Comparison of ENCODE assay signal across 20 cellular contexts in the genomic region with DNA sequence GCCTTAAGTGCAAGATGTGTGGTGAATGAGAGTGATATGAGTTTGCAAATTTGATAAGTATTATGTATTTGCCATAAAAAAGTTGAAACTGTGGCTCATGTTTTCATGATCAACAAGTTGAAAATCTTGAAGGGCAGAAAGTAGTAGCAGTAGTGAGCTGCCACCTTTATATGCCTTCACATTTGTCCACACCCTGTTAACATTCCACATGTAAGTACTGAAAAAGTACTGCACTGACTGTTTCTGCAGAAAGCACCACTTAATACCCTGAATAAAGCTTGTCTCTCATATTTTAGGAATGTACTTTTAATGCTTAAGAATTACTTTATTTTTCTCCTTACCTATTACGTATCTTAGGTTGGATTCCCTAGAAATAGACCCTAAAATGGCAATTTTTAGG. TPM values are rescaled to one million over a fixed set of nuclear protein-coding genes. Genes with fewer than 3 reads are reported as not detected.
A peak's percentile ranks its signal among the peaks of the same experiment; 100 is the strongest.
DNase-seq lines count a peak whose midpoint lies in the region; ATAC-seq, FAIRE-seq and TF ChIP-seq lines count a peak whose summit lies in the region.
"Had no signal": no experiment of that assay in that cellular context is flagged by ENCODE, and none has a peak within 500 bp of the region (broad histone marks: within the 10 kb centered on the region; RNA-seq: fewer than 3 reads in every experiment).

No MANE protein-coding gene starts in this region.

- H3K27ac ChIP-seq in A549 (no peak overlapping the region), mammary epithelial cell (ENCODE audit: insufficient read depth, low read depth, low read length) (peak overlapping the region; percentile 100), left lung (no peak overlapping the region), upper lobe of right lung (no peak overlapping the region)

- ATAC-seq in A549 = no peak
- peak; percentile 88 for ATAC-seq in left lung
- ATAC-seq in upper lobe of right lung = peak; percentile 76
- ATAC-seq in HG03457 (IDR thresholded peaks at IDR 0.05; ENCODE audit: unreplicated experiment) = no peak
- ATAC-seq: CD8-positive, alpha-beta T cell had no signal

- in situ Hi-C loops in mammary epithelial cell (cut with MboI; ENCODE audit: low sequenced_read_pairs in 2 of 2) = no loop called here

- TF ChIP-seq POLR2A in A549 (IDR thresholded peaks at IDR 0.05; ENCODE audit: low read length) = no peak

- WGBS in A549 (ENCODE audit: missing lambda C conversion rate) = 66% methylated on average over 1 of the region's 1 CpG
- WGBS in mammary epithelial cell (ENCODE audit: low coverage, missing lambda C conversion rate) = 78% methylated on average over 1 of the region's 1 CpG

- dilution Hi-C loops in mammary epithelial cell (cut with HindIII; ENCODE audit: low sequenced_read_pairs) = no loop called here

- intact Hi-C loops in mammary epithelial cell (cut with micrococcal nuclease) = no loop called here
- intact Hi-C loops in left lung (cut with DNase I) = no loop called here
- intact Hi-C loops in upper lobe of right lung (cut with DNase I) = no loop called here

- no peaks in the 10 kb centered on the region for H3K79me2 ChIP-seq in mammary epithelial cell (ENCODE audit: insufficient read depth, low read length)

- POLR2A ChIA-PET in A549 (lab: Yijun Ruan, JAX) = no interaction called here

- TF ChIP-seq EP300 in A549 (IDR thresholded peaks at IDR 0.05) = no peak

- TF ChIP-seq RAD21 in A549 (conservative IDR thresholded peaks at IDR 0.05 in 1 of 2, IDR thresholded peaks at IDR 0.05 in 1 of 2) = no peak

- CTCF ChIA-PET in A549 (lab: Yijun Ruan, JAX) (interaction anchor here (1.2 kb wide), 1 partner anchor 102 kb away, joined by 3 read pairs; no protein-coding TSS in a partner anchor), mammary epithelial cell (lab: Charles Lee; ENCODE audit: low non-redundant PET) (no interaction called here)

- no peak overlapping the region for H3K9ac ChIP-seq in mammary epithelial cell (ENCODE audit: insufficient read depth, low read length)

- no peaks in the 10 kb centered on the region for H3K9me3 ChIP-seq in A549
- H3K9me3 ChIP-seq in mammary epithelial cell (replicated peaks; ENCODE audit: insufficient read depth, low read length) = no peaks in the 10 kb centered on the region
- H3K9me3 ChIP-seq in left lung = peaks cover 0 to 3% of the 10 kb centered on the region in 2 donors
- no peaks in the 10 kb centered on the region for H3K9me3 ChIP-seq in upper lobe of right lung
- H3K9me3 ChIP-seq: Caco-2, HAP-1 had no signal

- H3K4me3 ChIP-seq in A549 (no peak overlapping the region), mammary epithelial cell (replicated peaks in 1 of 3; ENCODE audit: insufficient read depth in 1 of 3, low read depth in 2 of 3, low read length in 3 of 3) (no peak overlapping the region), left lung (no peak overlapping the region), upper lobe of right lung (no peak overlapping the region)
- H3K4me3 ChIP-seq: HAP-1 had no signal

- H3K4me1 ChIP-seq in A549 = peaks cover 11% of the 10 kb centered on the region; the same call in 1 of the 3 replicates
- H3K4me1 ChIP-seq in mammary epithelial cell (ENCODE audit: insufficient read depth, low read length) = peaks cover 47% of the 10 kb centered on the region
- H3K4me1 ChIP-seq in left lung = no peaks in the 10 kb centered on the region
- no peaks in the 10 kb centered on the region for H3K4me1 ChIP-seq in upper lobe of right lung
- H3K4me1 ChIP-seq: Caco-2, HAP-1 had no signal

- DNase-seq in A549 (ENCODE audit: low read depth in 1 of 2, low spot score in 1 of 2) (no peak), mammary epithelial cell (no peak), left lung (no peak), upper lobe of right lung (no peak), RPMI8226 (no peak)
- no peak for DNase-seq in stimulated activated naive CD4-positive, alpha-beta T cell (lab: John Stamatoyannopoulos, UW)
- DNase-seq: 8988T; C1 segment of cervical spinal cord; Caco-2; CD8-positive, alpha-beta T cell; DMS153; DND-41; GOT3; HFFc6 had no signal

- H2AFZ ChIP-seq in mammary epithelial cell (ENCODE audit: low read depth, low read length) = peak overlapping the region; percentile 53

- H3K4me2 ChIP-seq in A549 (no peak overlapping the region), mammary epithelial cell (ENCODE audit: insufficient read depth, low read depth, low read length) (no peak overlapping the region)

- peak; percentile 90 for FAIRE-seq in A549 (lab: Jason Lieb, UNC)
- FAIRE-seq: G401.6, GM12892, H54 had no signal

- no TSS peak for BruUV-seq in mammary epithelial cell (replicated peaks; lab: Mats Ljungman, UMichigan)

- H3K36me3 ChIP-seq in mammary epithelial cell (ENCODE audit: insufficient read depth, low read length) (no peaks in the 10 kb centered on the region), left lung (no peaks in the 10 kb centered on the region), upper lobe of right lung (no peaks in the 10 kb centered on the region)
- H3K36me3 ChIP-seq: HAP-1 had no signal

- no peaks in the 10 kb centered on the region for H4K20me1 ChIP-seq in mammary epithelial cell (ENCODE audit: insufficient read depth, low read length)

- TF ChIP-seq CTCF in A549 (IDR thresholded peaks at IDR 0.05) = no peak
- no peak for TF ChIP-seq CTCF in mammary epithelial cell (conservative IDR thresholded peaks at IDR 0.05 in 1 of 2, IDR thresholded peaks at IDR 0.05 in 1 of 2; ENCODE audit: extremely low read depth in 1 of 2, insufficient read depth in 1 of 2, low read depth in 1 of 2, low read length in 2 of 2)
- TF ChIP-seq CTCF in left lung (IDR thresholded peaks at IDR 0.05) = no peak
- TF ChIP-seq CTCF in upper lobe of right lung (IDR thresholded peaks at IDR 0.05) = no peak

- no peaks in the 10 kb centered on the region for H3K27me3 ChIP-seq in mammary epithelial cell (ENCODE audit: insufficient read depth, low read length)
- no peaks in the 10 kb centered on the region for H3K27me3 ChIP-seq in left lung
- no peaks in the 10 kb centered on the region for H3K27me3 ChIP-seq in upper lobe of right lung

TF ChIP-seq in A549, 52 proteins besides CTCF, POLR2A, EP300 and RAD21:
- no peak for TF ChIP-seq KDM1A (IDR thresholded peaks at IDR 0.05; ENCODE audit: low read depth)
- TF ChIP-seq POLR2AphosphoS2 (conservative IDR thresholded peaks at IDR 0.05; ENCODE audit: low read length) = no peak
- TF ChIP-seq RCOR1 (IDR thresholded peaks at IDR 0.05; ENCODE audit: low read depth, low read length) = no peak
- no peak for TF ChIP-seq HOXB5 (CRISPR knock-in tag; IDR thresholded peaks at IDR 0.05)
- no peak for TF ChIP-seq PHF8 (IDR thresholded peaks at IDR 0.05; ENCODE audit: borderline replicate concordance, low read depth)
- TF ChIP-seq, protein P1, sequence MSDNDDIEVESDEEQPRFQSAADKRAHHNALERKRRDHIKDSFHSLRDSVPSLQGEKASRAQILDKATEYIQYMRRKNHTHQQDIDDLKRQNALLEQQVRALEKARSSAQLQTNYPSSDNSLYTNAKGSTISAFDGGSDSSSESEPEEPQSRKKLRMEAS (IDR thresholded peaks at IDR 0.05) = no peak
- TF ChIP-seq EHMT2 (IDR thresholded peaks at IDR 0.05; ENCODE audit: low read depth) = no peak
- TF ChIP-seq SREBF2 (IDR thresholded peaks at IDR 0.05) = no peak
- no peak for TF ChIP-seq NPAS2 (CRISPR knock-in tag; IDR thresholded peaks at IDR 0.05; ENCODE audit: borderline replicate concordance)
- no peak for TF ChIP-seq CEBPB (IDR thresholded peaks at IDR 0.05)
- TF ChIP-seq ZFP36 (IDR thresholded peaks at IDR 0.05; ENCODE audit: borderline replicate concordance, partially characterized antibody) = no peak
- TF ChIP-seq CBX2 (IDR thresholded peaks at IDR 0.05; ENCODE audit: borderline replicate concordance, low read depth) = no peak
- TF ChIP-seq HOXB13 (CRISPR knock-in tag; IDR thresholded peaks at IDR 0.05; ENCODE audit: low read depth) = no peak
- TF ChIP-seq CHD2 (IDR thresholded peaks at IDR 0.05; ENCODE audit: low read length, partially characterized antibody) = no peak
- TF ChIP-seq, protein P2, sequence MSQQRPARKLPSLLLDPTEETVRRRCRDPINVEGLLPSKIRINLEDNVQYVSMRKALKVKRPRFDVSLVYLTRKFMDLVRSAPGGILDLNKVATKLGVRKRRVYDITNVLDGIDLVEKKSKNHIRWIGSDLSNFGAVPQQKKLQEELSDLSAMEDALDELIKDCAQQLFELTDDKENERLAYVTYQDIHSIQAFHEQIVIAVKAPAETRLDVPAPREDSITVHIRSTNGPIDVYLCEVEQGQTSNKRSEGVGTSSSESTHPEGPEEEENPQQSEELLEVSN (IDR thresholded peaks at IDR 0.05; ENCODE audit: borderline replicate concordance, low read depth) = no peak
- TF ChIP-seq HOXA7 (CRISPR knock-in tag; IDR thresholded peaks at IDR 0.05) = no peak
- TF ChIP-seq, protein P3, sequence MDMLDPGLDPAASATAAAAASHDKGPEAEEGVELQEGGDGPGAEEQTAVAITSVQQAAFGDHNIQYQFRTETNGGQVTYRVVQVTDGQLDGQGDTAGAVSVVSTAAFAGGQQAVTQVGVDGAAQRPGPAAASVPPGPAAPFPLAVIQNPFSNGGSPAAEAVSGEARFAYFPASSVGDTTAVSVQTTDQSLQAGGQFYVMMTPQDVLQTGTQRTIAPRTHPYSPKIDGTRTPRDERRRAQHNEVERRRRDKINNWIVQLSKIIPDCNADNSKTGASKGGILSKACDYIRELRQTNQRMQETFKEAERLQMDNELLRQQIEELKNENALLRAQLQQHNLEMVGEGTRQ (IDR thresholded peaks at IDR 0.05) = no peak

RNA-seq across cellular contexts. Expression of a gene that starts 45.9 kb away (rescaled TPM):
- polyA plus RNA-seq in A549 (2011; rRNA removed) (28.7 and 35.1 TPM in 2 replicates), A549 (2017; fragmentation: RNase III; extraction: RNeasy Plus Mini Kit Qiagen cat#74134 plus additional on column Dnase treatment) (2.6 to 3.8 TPM (median 3.4 TPM) in 3 replicates), mammary epithelial cell (81.5 TPM)
- polyA plus RNA-seq in A549 (2012; cell fraction: cytosol; rRNA removed) = 1.6 and 1.7 TPM in 2 replicates
- 1.6 and 2.3 TPM in 2 replicates for polyA plus RNA-seq in A549 (2012; cell fraction: nucleus; rRNA removed)
- polyA minus RNA-seq in A549 (2011; rRNA and poly(A)+ RNA removed) = 25.7 and 26.2 TPM in 2 replicates
- total RNA-seq in mammary epithelial cell (100 to 1,000 TPM in 1 of 2 donors, 10 to 100 TPM in 1; 83.4 to 194 TPM), left lung (100 to 1,000 TPM in 1 of 2 donors, 10 to 100 TPM in 1; 63.9 to 124 TPM), upper lobe of right lung (71.2 TPM)
- polyA minus RNA-seq in mammary epithelial cell = 152 TPM
- total RNA-seq: A673; CD8-positive, alpha-beta T cell; HFFc6 had no signal

Comparison
In these comparisons a context has a peak if more than half of its experiments do, and no peak if none do; other contexts are left out.
1. ATAC-seq: peak in left lung (single experiment) and upper lobe of right lung (single experiment); none in A549 (0 of 2) and HG03457 (single experiment).